Comparison of ENCODE assay signal across 19 cellular contexts in the genomic region with DNA sequence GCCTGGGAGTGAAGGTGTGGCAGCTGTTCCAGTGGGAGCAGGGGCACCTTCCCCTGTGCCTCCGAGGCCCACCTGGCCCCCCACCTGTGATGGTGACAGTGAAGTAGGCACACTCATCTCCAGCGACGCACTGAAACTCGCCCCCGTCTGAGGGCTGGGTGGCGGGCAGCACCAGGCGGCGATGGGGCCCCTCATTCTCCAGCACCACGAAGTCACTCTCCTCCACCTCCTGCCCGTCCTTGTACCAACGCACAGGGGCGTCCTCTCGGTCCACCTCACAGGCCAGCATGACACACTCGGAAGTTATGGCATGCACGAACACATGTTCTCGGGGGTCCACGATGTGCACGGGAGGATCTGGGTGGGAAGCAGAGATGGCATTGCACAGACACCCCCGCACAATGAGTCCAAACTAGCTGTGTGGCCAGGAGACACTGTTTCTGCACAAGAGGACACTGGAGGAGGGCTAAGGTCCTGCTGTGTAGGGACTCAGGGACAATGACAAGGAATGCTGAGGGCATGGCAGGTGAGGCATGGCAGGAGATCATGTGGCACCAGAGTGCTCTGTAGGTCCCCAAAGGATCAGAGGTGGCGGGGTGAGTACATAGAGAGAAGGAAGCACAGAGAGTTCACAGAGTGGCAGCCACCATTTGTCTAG. TPM values are rescaled to one million over a fixed set of nuclear protein-coding genes. Genes with fewer than 3 reads are reported as not detected.
"Had no signal": no experiment of that assay in that cellular context is flagged by ENCODE, and none has a peak within 500 bp of the region (broad histone marks: within the 10 kb centered on the region; RNA-seq: fewer than 3 reads in every experiment).

No MANE protein-coding gene starts in this region.

- H3K36me3 ChIP-seq: ovary had no signal

- H3K9me3 ChIP-seq: esophagus squamous epithelium, lower lobe of right lung, ovary, stomach, testis, upper lobe of left lung had no signal

- H3K27me3 ChIP-seq: esophagus squamous epithelium, ovary, stomach, testis, upper lobe of left lung had no signal

- H3K27ac Mint-ChIP-seq: activated CD4-positive, alpha-beta memory T cell treated with anti-CD3 and anti-CD28 coated beads, Interleukin-2, amount 10 ng/mL, durations not matched to agents 7 days and 5 days; activated CD4-positive, alpha-beta T cell treated with anti-CD3 and anti-CD28 coated beads for 36 hours; activated naive CD4-positive, alpha-beta T cell treated with anti-CD3 and anti-CD28 coated beads, Interleukin-2, amount 50 U/mL, for 72 hours; T-helper 17 cell had no signal

- ATAC-seq: activated CD4-positive, alpha-beta T cell treated with anti-CD3 and anti-CD28 coated beads for 36 hours; activated naive CD4-positive, alpha-beta T cell treated with anti-CD3 and anti-CD28 coated beads, Interleukin-2, amount 50 U/mL, for 72 hours; activated T-cell treated with anti-CD3 and anti-CD28 coated beads, Interleukin-2, amount 50 U/mL, for 4 hours; lower lobe of right lung; sciatic nerve; T-helper 17 cell had no signal

- H3K27ac ChIP-seq: coronary artery, esophagus squamous epithelium, lower lobe of right lung, ovary, stomach, testis, upper lobe of left lung, WERI-Rb-1 had no signal

- H3K4me3 Mint-ChIP-seq: activated CD4-positive, alpha-beta memory T cell treated with anti-CD3 and anti-CD28 coated beads, Interleukin-2, amount 10 ng/mL, durations not matched to agents 7 days and 5 days; activated CD4-positive, alpha-beta T cell treated with anti-CD3 and anti-CD28 coated beads for 36 hours; activated T-cell treated with anti-CD3 and anti-CD28 coated beads, Interleukin-2, amount 50 U/mL, for 4 hours; T-helper 17 cell had no signal

- H3K9me3 Mint-ChIP-seq: activated CD4-positive, alpha-beta memory T cell treated with anti-CD3 and anti-CD28 coated beads, Interleukin-2, amount 10 ng/mL, durations not matched to agents 7 days and 5 days; activated naive CD4-positive, alpha-beta T cell treated with anti-CD3 and anti-CD28 coated beads, Interleukin-2, amount 50 U/mL, for 72 hours; activated T-cell treated with anti-CD3 and anti-CD28 coated beads, Interleukin-2, amount 50 U/mL, for 4 hours had no signal

- H3K4me3 ChIP-seq: coronary artery, esophagus squamous epithelium, lower lobe of right lung, ovary, stomach, testis, upper lobe of left lung had no signal

- H3K4me1 Mint-ChIP-seq: activated CD4-positive, alpha-beta memory T cell treated with anti-CD3 and anti-CD28 coated beads, Interleukin-2, amount 10 ng/mL, durations not matched to agents 7 days and 5 days; activated CD4-positive, alpha-beta T cell treated with anti-CD3 and anti-CD28 coated beads for 36 hours; T-helper 17 cell had no signal

- H3K4me1 ChIP-seq: lower lobe of right lung had no signal

- DNase-seq: activated CD4-positive, alpha-beta memory T cell treated with anti-CD3 and anti-CD28 coated beads, Interleukin-2, amount 10 ng/mL, durations not matched to agents 7 days and 5 days; activated CD4-positive, alpha-beta T cell treated with anti-CD3 and anti-CD28 coated beads for 36 hours; activated effector memory CD4-positive, alpha-beta T cell treated with anti-CD3 and anti-CD28 coated beads, Interleukin-2, amount 50 U/mL, for 16 hours; activated T-cell treated with anti-CD3 and anti-CD28 coated beads, Interleukin-2, amount 50 U/mL, for 4 hours; central memory CD4-positive, alpha-beta T cell; esophagus squamous epithelium; hypothalamus; lower lobe of right lung; stomach; T-helper 17 cell; testis; WERI-Rb-1 had no signal

RNA-seq across cellular contexts. Expression of a gene that starts 7.9 kb away (rescaled TPM):
- total RNA-seq: activated CD4-positive, alpha-beta memory T cell treated with anti-CD3 and anti-CD28 coated beads, Interleukin-2, amount 10 ng/mL, durations not matched to agents 7 days and 5 days had no signal

RNA-seq across cellular contexts. Expression of a gene that starts 8.7 kb away (rescaled TPM):
- total RNA-seq: activated CD4-positive, alpha-beta memory T cell treated with anti-CD3 and anti-CD28 coated beads, Interleukin-2, amount 10 ng/mL, durations not matched to agents 7 days and 5 days; activated CD4-positive, alpha-beta T cell treated with anti-CD3 and anti-CD28 coated beads for 36 hours; activated T-cell treated with anti-CD3 and anti-CD28 coated beads, Interleukin-2, amount 50 U/mL, for 4 hours; endothelial cell of umbilical vein; esophagus squamous epithelium; glomerular endothelial cell; lower lobe of right lung; T-helper 17 cell had no signal

RNA-seq across cellular contexts. Expression of a gene that starts 19.6 kb away (rescaled TPM):
- total RNA-seq: endothelial cell of umbilical vein had no signal
